In genomic region chr14:101947904-101948665, GRCh38 we compare ENCODE assay signal across 1 cellular context.
TF ChIP-seq lines count a peak whose summit lies in the region.

No MANE protein-coding gene starts in this region.

TF ChIP-seq in HepG2, 621 proteins besides CTCF, POLR2A, EP300 and RAD21 (continued from another document and continues in another):
- no peak; the same call in 1 of the 2 replicates for TF ChIP-seq TRAFD1 (CRISPR knock-in tag; IDR thresholded peaks at IDR 0.05; ENCODE audit: borderline replicate concordance)
- no peak for TF ChIP-seq ZNF510 (CRISPR knock-in tag; IDR thresholded peaks at IDR 0.05; ENCODE audit: low read depth)
- TF ChIP-seq CEBPB (IDR thresholded peaks at IDR 0.05; ENCODE audit: borderline replicate concordance, low read depth, low read length) = peak; percentile 100
- TF ChIP-seq IKZF5 (CRISPR knock-in tag; IDR thresholded peaks at IDR 0.05) = peak; percentile 92; the same call in 1 of the 2 replicates
- TF ChIP-seq CBX5 (CRISPR knock-in tag; IDR thresholded peaks at IDR 0.05; ENCODE audit: borderline replicate concordance) = peak; percentile 60; the same call in 1 of the 2 replicates
- TF ChIP-seq HNRNPLL (IDR thresholded peaks at IDR 0.05; ENCODE audit: low read depth, low read length, poor library complexity, severe bottlenecking) = peak; percentile 77
- peak; percentile 37; the same call in 1 of the 2 replicates for TF ChIP-seq TFAP4 (IDR thresholded peaks at IDR 0.05; ENCODE audit: borderline replicate concordance, low read depth)
- TF ChIP-seq ZNF335 (CRISPR knock-in tag; IDR thresholded peaks at IDR 0.05) = peak; percentile 87
- TF ChIP-seq RAD51 (IDR thresholded peaks at IDR 0.05; ENCODE audit: borderline replicate concordance) = peak; percentile 99
- 0 out of 2 replicates have a peak, but pooled peaks have one; percentile 86 for TF ChIP-seq ZNF839 (CRISPR knock-in tag; IDR thresholded peaks at IDR 0.05; ENCODE audit: borderline replicate concordance)
- TF ChIP-seq FOXK1 (CRISPR knock-in tag; IDR thresholded peaks at IDR 0.05; ENCODE audit: borderline replicate concordance, low read depth) = peak; percentile 49; the same call in 1 of the 2 replicates
- TF ChIP-seq YEATS4 (CRISPR knock-in tag; IDR thresholded peaks at IDR 0.05; ENCODE audit: borderline replicate concordance) = peak; percentile 92
- TF ChIP-seq ZNF747 (CRISPR knock-in tag; IDR thresholded peaks at IDR 0.05; ENCODE audit: borderline replicate concordance) = peak; percentile 68; the same call in 1 of the 2 replicates
- no peak for TF ChIP-seq PHF5A (CRISPR knock-in tag; IDR thresholded peaks at IDR 0.05; ENCODE audit: low read depth, unreplicated experiment)
- TF ChIP-seq ZSCAN30 (CRISPR knock-in tag; IDR thresholded peaks at IDR 0.05) = no peak
- no peak for TF ChIP-seq ZNF468 (CRISPR knock-in tag; IDR thresholded peaks at IDR 0.05)
- TF ChIP-seq ZNF644 (CRISPR knock-in tag; IDR thresholded peaks at IDR 0.05; ENCODE audit: low read depth) = no peak
- TF ChIP-seq ARNTL (CRISPR knock-in tag; IDR thresholded peaks at IDR 0.05) = peak; percentile 94
- TF ChIP-seq ZFP91 (CRISPR knock-in tag; IDR thresholded peaks at IDR 0.05; ENCODE audit: borderline replicate concordance) = peak; percentile 88
- peak; percentile 99 for TF ChIP-seq HOXA3 (CRISPR knock-in tag; IDR thresholded peaks at IDR 0.05)
- peak; percentile 14; the same call in 1 of the 2 replicates for TF ChIP-seq ZKSCAN8 (CRISPR knock-in tag; IDR thresholded peaks at IDR 0.05; ENCODE audit: borderline replicate concordance)
- TF ChIP-seq ZNF841 (CRISPR knock-in tag; IDR thresholded peaks at IDR 0.05; ENCODE audit: borderline replicate concordance) = no peak
- TF ChIP-seq MTA1 (CRISPR knock-in tag; IDR thresholded peaks at IDR 0.05; ENCODE audit: borderline replicate concordance) = peak; percentile 52; the same call in 1 of the 2 replicates
- peak; percentile 74; the same call in 1 of the 2 replicates for TF ChIP-seq FOXJ3 (CRISPR knock-in tag; IDR thresholded peaks at IDR 0.05; ENCODE audit: borderline replicate concordance)
- TF ChIP-seq KLF13 (CRISPR knock-in tag; IDR thresholded peaks at IDR 0.05) = no peak
- TF ChIP-seq ZNF761 (CRISPR knock-in tag; conservative IDR thresholded peaks at IDR 0.05) = no peak
- TF ChIP-seq ADNP (CRISPR knock-in tag; IDR thresholded peaks at IDR 0.05) = 0 out of 2 replicates have a peak, but pooled peaks have one; percentile 67
- peak; percentile 74; the same call in 1 of the 2 replicates for TF ChIP-seq ZNF280D (CRISPR knock-in tag; IDR thresholded peaks at IDR 0.05)
- no peak for TF ChIP-seq HNRNPH1 (optimal IDR thresholded peaks at IDR 0.05; ENCODE audit: low read depth, low read length)
- TF ChIP-seq THAP11 (CRISPR knock-in tag; IDR thresholded peaks at IDR 0.05) = peak; percentile 95
- TF ChIP-seq CEBPZ (IDR thresholded peaks at IDR 0.05; ENCODE audit: low read length) = no peak
- no peak for TF ChIP-seq SYNCRIP (IDR thresholded peaks at IDR 0.05; ENCODE audit: insufficient read depth, low read depth, low read length)
- peak; percentile 70 for TF ChIP-seq RNF2 (conservative IDR thresholded peaks at IDR 0.05; ENCODE audit: low read depth)
- no peak for TF ChIP-seq IRF1 (CRISPR knock-in tag; IDR thresholded peaks at IDR 0.05; ENCODE audit: low read depth)
- TF ChIP-seq MYPOP (CRISPR knock-in tag; IDR thresholded peaks at IDR 0.05) = peak; percentile 73; the same call in 1 of the 2 replicates
- no peak; the same call in 1 of the 2 replicates for TF ChIP-seq CREBL2 (CRISPR knock-in tag; IDR thresholded peaks at IDR 0.05; ENCODE audit: borderline replicate concordance)
- TF ChIP-seq PCBP2 (optimal IDR thresholded peaks at IDR 0.05; ENCODE audit: low read depth, low read length, poor library complexity, severe bottlenecking) = no peak
- TF ChIP-seq ZNF224 (CRISPR knock-in tag; IDR thresholded peaks at IDR 0.05) = no peak
- TF ChIP-seq ZNF256 (CRISPR knock-in tag; conservative IDR thresholded peaks at IDR 0.05) = peak; percentile 21; the same call in 1 of the 2 replicates
- no peak for TF ChIP-seq ZNF775 (CRISPR knock-in tag; IDR thresholded peaks at IDR 0.05; ENCODE audit: borderline replicate concordance)
- no peak for TF ChIP-seq ZNF766 (CRISPR knock-in tag; IDR thresholded peaks at IDR 0.05; ENCODE audit: borderline replicate concordance)
- TF ChIP-seq ZMAT3 (CRISPR knock-in tag; conservative IDR thresholded peaks at IDR 0.05) = peak; percentile 79; the same call in 1 of the 2 replicates
- TF ChIP-seq ZNF589 (CRISPR knock-in tag; conservative IDR thresholded peaks at IDR 0.05) = 0 out of 2 replicates have a peak, but pooled peaks have one; percentile 49
- peak; percentile 87 for TF ChIP-seq CBX1 (IDR thresholded peaks at IDR 0.05; ENCODE audit: low read depth)
- 0 out of 2 replicates have a peak, but pooled peaks have one; percentile 33 for TF ChIP-seq ZBED4 (CRISPR knock-in tag; IDR thresholded peaks at IDR 0.05; ENCODE audit: borderline replicate concordance)
- TF ChIP-seq ATF1 (CRISPR knock-in tag; IDR thresholded peaks at IDR 0.05) = peak; percentile 98
